In genomic region chr11:111120221-111120620, GRCh38 we compare ENCODE assay signal across 22 cellular contexts.
"Had no signal": no experiment of that assay in that cellular context is flagged by ENCODE, and none has a peak within 500 bp of the region (broad histone marks: within the 10 kb centered on the region; RNA-seq: fewer than 3 reads in every experiment).

No MANE protein-coding gene starts in this region.

- H3K27ac Mint-ChIP-seq: nephron; stimulated activated memory B cell treated with anti-CD40 and anti-IgM and Interleukin-4, amounts not matched to agents 10 μg/mL and 1 μg/mL and 100 μg/mL, for 72 hours had no signal

- H3K4me1 ChIP-seq: heart left ventricle, lower lobe of right lung, parathyroid adenoma, stomach, thyroid gland, uterus had no signal

- DNase-seq: caudate nucleus; cortex of kidney; effector CD8-positive, alpha-beta T cell; hippocampal formation; kidney glomerular epithelial cell; lower lobe of right lung; mesenchymal stem cell; naive B cell; spleen; stimulated activated CD4-positive, alpha-beta T cell treated with anti-CD3 and anti-CD28 coated beads, Interleukin-15, amount 100 ng/mL, for 24 hours; stimulated activated CD4-positive, alpha-beta T cell treated with anti-CD3 and anti-CD28 coated beads, Interleukin-1b, Interleukin-23, amount 100 ng/mL, for 48 hours; stimulated activated CD4-positive, alpha-beta T cell treated with anti-CD3 and anti-CD28 coated beads, Interleukin-4, amount 100 ng/mL, for 24 hours; stomach; substantia nigra; uterus had no signal

- H3K4me3 ChIP-seq: dorsolateral prefrontal cortex, heart left ventricle, lower lobe of right lung, spleen, stomach, thyroid gland, upper lobe of left lung, uterus had no signal

- H3K36me3 Mint-ChIP-seq: naive B cell; stimulated activated memory B cell treated with anti-CD40 and anti-IgM and Interleukin-4, amounts not matched to agents 10 μg/mL and 1 μg/mL and 100 μg/mL, for 72 hours had no signal

- H3K27me3 Mint-ChIP-seq: naive B cell; stimulated activated memory B cell treated with anti-CD40 and anti-IgM and Interleukin-4, amounts not matched to agents 10 μg/mL and 1 μg/mL and 100 μg/mL, for 72 hours had no signal

- H3K36me3 ChIP-seq: heart left ventricle, lower lobe of right lung, spleen, stomach, thyroid gland, upper lobe of left lung, uterus had no signal

- H3K27me3 ChIP-seq: dorsolateral prefrontal cortex, heart left ventricle, spleen, stomach, thyroid gland, upper lobe of left lung, uterus had no signal

- H3K4me3 Mint-ChIP-seq: naive B cell; nephron; stimulated activated memory B cell treated with anti-CD40 and anti-IgM and Interleukin-4, amounts not matched to agents 10 μg/mL and 1 μg/mL and 100 μg/mL, for 72 hours had no signal

- ATAC-seq: heart left ventricle; lower lobe of right lung; stimulated activated memory B cell treated with anti-CD40 and anti-IgM and Interleukin-4, amounts not matched to agents 10 μg/mL and 1 μg/mL and 100 μg/mL, for 72 hours had no signal

- H3K9me3 Mint-ChIP-seq: naive B cell; nephron; stimulated activated memory B cell treated with anti-CD40 and anti-IgM and Interleukin-4, amounts not matched to agents 10 μg/mL and 1 μg/mL and 100 μg/mL, for 72 hours had no signal

- H3K9me3 ChIP-seq: heart left ventricle, lower lobe of right lung, spleen, stomach, thyroid gland, upper lobe of left lung, uterus had no signal

- H3K27ac ChIP-seq: dorsolateral prefrontal cortex, heart left ventricle, lower lobe of right lung, parathyroid adenoma, spleen, stomach, thyroid gland, upper lobe of left lung, uterus had no signal
